ENCODE assay signal across 31 cellular contexts in genomic region chr11:17098632-17099031, GRCh38. TPM values are rescaled to one million over a fixed set of nuclear protein-coding genes. Genes with fewer than 3 reads are reported as not detected.
DNase-seq lines count a peak whose midpoint lies in the region; ATAC-seq and TF ChIP-seq lines count a peak whose summit lies in the region.
"Had no signal": no experiment of that assay in that cellular context is flagged by ENCODE, and none has a peak within 500 bp of the region (broad histone marks: within the 10 kb centered on the region; RNA-seq: fewer than 3 reads in every experiment).

No MANE protein-coding gene starts in this region.

- no peaks in the 10 kb centered on the region for H3K27me3 Mint-ChIP-seq in activated naive CD8-positive, alpha-beta T cell
- H3K27me3 Mint-ChIP-seq in activated naive CD8-positive, alpha-beta T cell treated with anti-CD3 and anti-CD28 coated beads, Interleukin-2, amount 50 U/mL, for 24 hours: no peaks in the 10 kb centered on the region
- H3K27me3 Mint-ChIP-seq in memory B cell (no peaks in the 10 kb centered on the region), T-cell (no peaks in the 10 kb centered on the region)
- H3K27me3 Mint-ChIP-seq: activated naive CD4-positive, alpha-beta T cell treated with anti-CD3 and anti-CD28 coated beads, Interleukin-2, amount 10 ng/mL, durations not matched to agents 7 days and 5 days; effector memory CD8-positive, alpha-beta T cell; stimulated activated naive CD8-positive, alpha-beta T cell treated with anti-CD3 and anti-CD28 coated beads, Interleukin-15, Interleukin-2, amounts not matched to agents 100 ng/mL and 50 ng/mL, for 24 hours had no signal

- POLR2A ChIA-PET in T-cell (lab: Charles Lee): interaction anchor here in 1 of 2 donors (1.1 kb wide), 1 partner anchor 10 kb away, joined by 3 read pairs; no protein-coding TSS in a partner anchor

- peaks cover 4% of the 10 kb centered on the region for H3K36me3 Mint-ChIP-seq in activated naive CD8-positive, alpha-beta T cell
- H3K36me3 Mint-ChIP-seq in activated naive CD8-positive, alpha-beta T cell treated with anti-CD3 and anti-CD28 coated beads, Interleukin-2, amount 50 U/mL, for 24 hours (ENCODE audit: low read depth): peaks cover 7% of the 10 kb centered on the region
- H3K36me3 Mint-ChIP-seq in memory B cell: peaks cover 31% of the 10 kb centered on the region
- H3K36me3 Mint-ChIP-seq in T-cell: peaks cover 38% of the 10 kb centered on the region

- ATAC-seq in activated naive CD8-positive, alpha-beta T cell treated with anti-CD3 and anti-CD28 coated beads, Interleukin-2, amount 50 U/mL, for 24 hours: no peak
- ATAC-seq in memory B cell (ENCODE audit: low read depth) (no peak), foreskin keratinocyte (no peak), T-cell (replicated peaks in 1 of 4) (no peak)
- ATAC-seq: activated CD4-positive, CD25-positive, alpha-beta regulatory T cell treated with anti-CD3 and anti-CD28 coated beads, Interleukin-2, amount 50 U/mL, for 24 hours; effector memory CD8-positive, alpha-beta T cell; PC-3 had no signal

- TF ChIP-seq CTCF in choroid plexus epithelial cell (conservative IDR thresholded peaks at IDR 0.05; ENCODE audit: low read depth, low read length) (no peak), foreskin keratinocyte (conservative IDR thresholded peaks at IDR 0.05) (no peak)

- no peak overlapping the region for H3K27ac ChIP-seq in foreskin keratinocyte
- H3K27ac ChIP-seq: ascending aorta, cardiac muscle cell, coronary artery, ovary, thoracic aorta, vagina had no signal

- H3K9me3 Mint-ChIP-seq in activated naive CD8-positive, alpha-beta T cell (ENCODE audit: low read depth): no peaks in the 10 kb centered on the region
- no peaks in the 10 kb centered on the region for H3K9me3 Mint-ChIP-seq in activated naive CD8-positive, alpha-beta T cell treated with anti-CD3 and anti-CD28 coated beads, Interleukin-2, amount 50 U/mL, for 24 hours
- H3K9me3 Mint-ChIP-seq in memory B cell (peaks cover 2% of the 10 kb centered on the region), T-cell (no peaks in the 10 kb centered on the region)
- H3K9me3 Mint-ChIP-seq: activated naive CD4-positive, alpha-beta T cell treated with anti-CD3 and anti-CD28 coated beads, Interleukin-2, amount 10 ng/mL, durations not matched to agents 7 days and 5 days; activated T-helper 1 cell treated with anti-CD3 and anti-CD28 coated beads, Interleukin-12 subunit alpha, Interleukin-12 subunit beta, Interleukin-2, Interleukin-4 antibody, amounts not matched to agents 30 ng/mL and 10 ng/mL and 1 ng/mL, durations not matched to agents 14 hours and 24 hours and 36 hours; effector memory CD8-positive, alpha-beta T cell; nephron; stimulated activated naive CD8-positive, alpha-beta T cell treated with anti-CD3 and anti-CD28 coated beads, Interleukin-15, Interleukin-2, amounts not matched to agents 100 ng/mL and 50 ng/mL, for 24 hours had no signal

- H3K4me3 Mint-ChIP-seq in activated naive CD8-positive, alpha-beta T cell: no peak overlapping the region
- H3K4me3 Mint-ChIP-seq in activated naive CD8-positive, alpha-beta T cell treated with anti-CD3 and anti-CD28 coated beads, Interleukin-2, amount 50 U/mL, for 24 hours: no peak overlapping the region
- H3K4me3 Mint-ChIP-seq in memory B cell: no peak overlapping the region
- H3K4me3 Mint-ChIP-seq in T-cell: no peak overlapping the region
- H3K4me3 Mint-ChIP-seq: activated naive CD4-positive, alpha-beta T cell treated with anti-CD3 and anti-CD28 coated beads, Interleukin-2, amount 10 ng/mL, durations not matched to agents 7 days and 5 days; activated T-helper 1 cell treated with anti-CD3 and anti-CD28 coated beads, Interleukin-12 subunit alpha, Interleukin-12 subunit beta, Interleukin-2, Interleukin-4 antibody, amounts not matched to agents 30 ng/mL and 10 ng/mL and 1 ng/mL, durations not matched to agents 14 hours and 24 hours and 36 hours; effector memory CD8-positive, alpha-beta T cell; nephron; stimulated activated naive CD8-positive, alpha-beta T cell treated with anti-CD3 and anti-CD28 coated beads, Interleukin-15, Interleukin-2, amounts not matched to agents 100 ng/mL and 50 ng/mL, for 24 hours had no signal

- H3K27me3 ChIP-seq in foreskin keratinocyte: no peaks in the 10 kb centered on the region
- H3K27me3 ChIP-seq: ascending aorta, cardiac muscle cell, ovary, vagina had no signal

- no peak for DNase-seq in activated naive CD8-positive, alpha-beta T cell treated with anti-CD3 and anti-CD28 coated beads, Interleukin-2, amount 50 U/mL, for 24 hours
- DNase-seq in choroid plexus epithelial cell (ENCODE audit: low read depth): peak; percentile 31
- DNase-seq in memory B cell (ENCODE audit: low spot score in 2 of 2): no peak
- no peak for DNase-seq in amniotic stem cell (lab: John Stamatoyannopoulos, UW)
- no peak for DNase-seq in activated naive CD4-positive, alpha-beta T cell (lab: John Stamatoyannopoulos, UW)
- DNase-seq in foreskin keratinocyte: no peak
- no peak for DNase-seq in T-cell
- DNase-seq: activated CD4-positive, alpha-beta T cell treated with anti-CD3 and anti-CD28 coated beads, Interleukin-2, amount 50 U/mL, for 4 hours; activated naive CD4-positive, alpha-beta T cell treated with anti-CD3 and anti-CD28 coated beads, Interleukin-2, amount 10 ng/mL, durations not matched to agents 7 days and 5 days; DMS 273 treated with DMSO at 0.1 percent for 48 hours; effector memory CD8-positive, alpha-beta T cell; EL; head of caudate nucleus; NCI-H1105 treated with DMSO at 0.1 percent for 48 hours; NCI-H187 treated with DMSO at 0.1 percent for 48 hours; NCI-H2171 treated with DMSO at 0.1 percent for 48 hours; NCI-H510A; ovary; PC-3; retina; SK-N-SH had no signal

- no peaks in the 10 kb centered on the region for H3K4me1 ChIP-seq in foreskin keratinocyte
- H3K4me1 ChIP-seq: ascending aorta, vagina had no signal

- H3K27ac Mint-ChIP-seq in activated naive CD8-positive, alpha-beta T cell: peak overlapping the region; percentile 19
- H3K27ac Mint-ChIP-seq in activated naive CD8-positive, alpha-beta T cell treated with anti-CD3 and anti-CD28 coated beads, Interleukin-2, amount 50 U/mL, for 24 hours: no peak overlapping the region
- H3K27ac Mint-ChIP-seq in memory B cell (peak overlapping the region; percentile 17), T-cell (no peak overlapping the region)
- H3K27ac Mint-ChIP-seq: activated naive CD4-positive, alpha-beta T cell treated with anti-CD3 and anti-CD28 coated beads, Interleukin-2, amount 10 ng/mL, durations not matched to agents 7 days and 5 days; activated T-helper 1 cell treated with anti-CD3 and anti-CD28 coated beads, Interleukin-12 subunit alpha, Interleukin-12 subunit beta, Interleukin-2, Interleukin-4 antibody, amounts not matched to agents 30 ng/mL and 10 ng/mL and 1 ng/mL, durations not matched to agents 14 hours and 24 hours and 36 hours; nephron; stimulated activated naive CD8-positive, alpha-beta T cell treated with anti-CD3 and anti-CD28 coated beads, Interleukin-15, Interleukin-2, amounts not matched to agents 100 ng/mL and 50 ng/mL, for 24 hours had no signal

- no peaks in the 10 kb centered on the region for H3K4me1 Mint-ChIP-seq in activated naive CD8-positive, alpha-beta T cell (ENCODE audit: low read depth)
- no peaks in the 10 kb centered on the region for H3K4me1 Mint-ChIP-seq in activated naive CD8-positive, alpha-beta T cell treated with anti-CD3 and anti-CD28 coated beads, Interleukin-2, amount 50 U/mL, for 24 hours
- peaks cover 4% of the 10 kb centered on the region for H3K4me1 Mint-ChIP-seq in memory B cell
- no peaks in the 10 kb centered on the region for H3K4me1 Mint-ChIP-seq in T-cell
- H3K4me1 Mint-ChIP-seq: activated naive CD4-positive, alpha-beta T cell treated with anti-CD3 and anti-CD28 coated beads, Interleukin-2, amount 10 ng/mL, durations not matched to agents 7 days and 5 days; nephron had no signal

- CTCF ChIA-PET in T-cell (lab: Charles Lee): no interaction called here

- no peak overlapping the region for H3K4me3 ChIP-seq in choroid plexus epithelial cell (ENCODE audit: low read depth, low read length)
- H3K4me3 ChIP-seq: ascending aorta, cardiac muscle cell, coronary artery, ovary, thoracic aorta, vagina had no signal

RNA-seq across cellular contexts. Expression of gene RPS13, which starts 21.2 kb away (rescaled TPM):
- 1,010 and 1,055 TPM in 2 replicates for total RNA-seq in foreskin keratinocyte
- polyA plus RNA-seq in foreskin keratinocyte: 1,614 and 1,619 TPM in 2 replicates
- total RNA-seq in T-cell: 1,000 to 10,000 TPM; 1,534 to 1,829 (median 1,711) TPM

Comparison
In these comparisons a context has a peak if more than half of its experiments do, and no peak if none do; other contexts are left out.
1. H3K27ac Mint-ChIP-seq: peak in activated naive CD8-positive, alpha-beta T cell (single experiment) and memory B cell (single experiment); none in activated naive CD8-positive, alpha-beta T cell treated with anti-CD3 and anti-CD28 coated beads, Interleukin-2, amount 50 U/mL, for 24 hours (single experiment) and T-cell (0 of 2).